Comparison of ENCODE assay signal across 21 cellular contexts in the genomic region with DNA sequence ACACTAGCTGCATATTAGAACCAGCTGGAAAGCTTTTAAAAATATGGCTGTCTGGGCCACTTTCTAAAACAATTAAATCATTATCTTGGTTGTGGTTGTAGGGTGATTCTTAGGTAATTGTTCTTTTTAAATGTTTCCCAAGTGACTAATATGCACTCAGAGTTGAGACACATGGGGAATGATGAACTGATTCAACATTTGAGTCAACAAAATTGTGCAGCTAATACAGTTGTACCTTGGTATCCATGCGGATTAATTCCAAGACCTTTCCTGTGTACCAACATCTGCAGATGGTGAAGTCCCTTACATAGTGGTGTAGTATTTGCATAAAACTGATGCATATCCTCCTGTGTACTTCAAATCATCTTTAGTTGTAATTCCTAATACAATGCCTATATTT.
DNase-seq lines count a peak whose midpoint lies in the region; ATAC-seq, FAIRE-seq and TF ChIP-seq lines count a peak whose summit lies in the region.
"Had no signal": no experiment of that assay in that cellular context is flagged by ENCODE, and none has a peak within 500 bp of the region (broad histone marks: within the 10 kb centered on the region; RNA-seq: fewer than 3 reads in every experiment).

No MANE protein-coding gene starts in this region.

- POLR2A ChIA-PET in activated CD8-positive, alpha-beta T cell treated with anti-CD3 and anti-CD28 coated beads for 36 hours (lab: Charles Lee), result no interaction called here

- H3K4me1 ChIP-seq in gastrocnemius medialis, result no peaks in the 10 kb centered on the region

- TF ChIP-seq POLR2A in gastrocnemius medialis (IDR thresholded peaks at IDR 0.05), result no peak

- no peaks in the 10 kb centered on the region for H3K4me1 Mint-ChIP-seq in activated CD8-positive, alpha-beta T cell treated with anti-CD3 and anti-CD28 coated beads for 36 hours (ENCODE audit: low read depth)
- H3K4me1 Mint-ChIP-seq: CD14-positive monocyte had no signal

- no peaks in the 10 kb centered on the region for H3K36me3 Mint-ChIP-seq in activated CD8-positive, alpha-beta T cell treated with anti-CD3 and anti-CD28 coated beads for 36 hours (ENCODE audit: low read depth)
- H3K36me3 Mint-ChIP-seq: CD14-positive monocyte had no signal

- no peak overlapping the region for H3K4me3 Mint-ChIP-seq in activated CD8-positive, alpha-beta T cell treated with anti-CD3 and anti-CD28 coated beads for 36 hours
- H3K4me3 Mint-ChIP-seq: CD14-positive monocyte had no signal

- TF ChIP-seq CTCF in bronchial epithelial cell (IDR thresholded peaks at IDR 0.05; ENCODE audit: insufficient read depth, low read length, severe bottlenecking) (no peak), gastrocnemius medialis (IDR thresholded peaks at IDR 0.05 in 4 of 5, conservative IDR thresholded peaks at IDR 0.05 in 1 of 5) (no peak)
- no peak for TF ChIP-seq CTCF in activated CD8-positive, alpha-beta T cell treated with anti-CD3 and anti-CD28 coated beads for 36 hours (IDR thresholded peaks at IDR 0.05)

- DNase-seq in LHCN-M2 (ENCODE audit: low read depth) (peak; percentile 50), bronchial epithelial cell (ENCODE audit: low read depth) (peak; percentile 64), foreskin melanocyte (peak; percentile 11), gastrocnemius medialis (no peak)
- DNase-seq in activated CD8-positive, alpha-beta T cell treated with anti-CD3 and anti-CD28 coated beads for 36 hours, result no peak
- DNase-seq: AML-193, DMS79, H7, NCI-H1105, NCI-H1694, NCI-H2107, NCI-H2227 treated with DMSO at 0.1 percent for 48 hours, NCI-H510A treated with DMSO at 0.1 percent for 48 hours, NCI-H774, SHP77 treated with DMSO at 0.1 percent for 48 hours had no signal

- intact Hi-C loops in gastrocnemius medialis (cut with DNase I; ENCODE audit: low total_unique reads), result no loop called here
- intact Hi-C loops in activated CD8-positive, alpha-beta T cell treated with anti-CD3 and anti-CD28 coated beads for 36 hours (cut with micrococcal nuclease), result no loop called here

- no peak for FAIRE-seq in bronchial epithelial cell (lab: Jason Lieb, UNC)
- FAIRE-seq: HTR-8/SVneo, RCC 7860 had no signal

- ATAC-seq in gastrocnemius medialis (no peak), GM21619 (IDR thresholded peaks at IDR 0.05; ENCODE audit: unreplicated experiment) (no peak), GM21381 (IDR thresholded peaks at IDR 0.05; ENCODE audit: unreplicated experiment) (no peak)
- no peak for ATAC-seq in activated CD8-positive, alpha-beta T cell treated with anti-CD3 and anti-CD28 coated beads for 36 hours
- ATAC-seq: SK-N-SH treated with all-trans-retinoic acid at 6 μM for 48 hours had no signal

- H3K27me3 Mint-ChIP-seq in activated CD8-positive, alpha-beta T cell treated with anti-CD3 and anti-CD28 coated beads for 36 hours, result no peaks in the 10 kb centered on the region

- H3K27ac ChIP-seq in gastrocnemius medialis, result no peak overlapping the region

- H3K27me3 ChIP-seq in bronchial epithelial cell (ENCODE audit: control insufficient read depth, insufficient read depth, low read length), result no peaks in the 10 kb centered on the region
- no peaks in the 10 kb centered on the region for H3K27me3 ChIP-seq in gastrocnemius medialis

- CTCF ChIA-PET in activated CD8-positive, alpha-beta T cell treated with anti-CD3 and anti-CD28 coated beads for 36 hours (lab: Charles Lee), result interaction anchor here (0.6 kb wide), 1 partner anchor 33 kb away, joined by 4 read pairs; no protein-coding TSS in a partner anchor

- H3K4me3 ChIP-seq in bronchial epithelial cell (ENCODE audit: low read depth, low read length), result no peak overlapping the region
- H3K4me3 ChIP-seq in gastrocnemius medialis, result no peak overlapping the region

- H3K36me3 ChIP-seq in bronchial epithelial cell (ENCODE audit: control insufficient read depth, insufficient read depth, low read length) (no peaks in the 10 kb centered on the region), gastrocnemius medialis (no peaks in the 10 kb centered on the region)

- in situ Hi-C loops in gastrocnemius medialis (cut with MboI; ENCODE audit: low sequenced_read_pairs in 4 of 4), result no loop called here

- H3K9me3 ChIP-seq in gastrocnemius medialis, result no peaks in the 10 kb centered on the region

- H3K27ac Mint-ChIP-seq in activated CD8-positive, alpha-beta T cell treated with anti-CD3 and anti-CD28 coated beads for 36 hours, result no peak overlapping the region
- H3K27ac Mint-ChIP-seq: CD14-positive monocyte had no signal

- H3K9me3 Mint-ChIP-seq in activated CD8-positive, alpha-beta T cell treated with anti-CD3 and anti-CD28 coated beads for 36 hours, result peaks cover 2% of the 10 kb centered on the region

Comparison
In these comparisons a context has a peak if more than half of its experiments do, and no peak if none do; other contexts are left out.
1. DNase-seq: peak in LHCN-M2 (single experiment), bronchial epithelial cell (single experiment) and foreskin melanocyte (single experiment); none in gastrocnemius medialis (0 of 2) and activated CD8-positive, alpha-beta T cell treated with anti-CD3 and anti-CD28 coated beads for 36 hours (single experiment).